2 cellular contexts compared by ENCODE assay signal in the genomic region with DNA sequence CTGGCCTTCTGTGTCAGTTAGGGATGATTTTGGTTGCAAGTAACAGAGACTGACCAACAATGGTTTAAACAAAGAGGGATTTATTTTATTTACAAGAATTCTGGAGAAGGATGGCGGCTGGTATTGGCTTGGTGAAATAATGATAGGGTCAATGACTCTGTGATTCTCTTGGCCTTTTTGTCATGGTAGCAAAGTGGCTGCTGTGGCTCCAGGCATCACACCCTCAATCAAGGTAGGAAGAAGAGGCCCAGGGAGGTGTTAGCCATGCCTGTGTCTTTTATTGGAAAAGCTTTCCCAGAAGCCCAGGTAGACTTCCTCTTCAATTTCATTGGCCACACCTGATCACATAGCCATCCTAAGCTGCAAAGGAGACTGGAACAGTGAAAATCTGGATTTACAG.
TF ChIP-seq lines count a peak whose summit lies in the region.

No MANE protein-coding gene starts in this region.

TF ChIP-seq in HCT116, 20 proteins besides CTCF, POLR2A, EP300 and RAD21:
- TF ChIP-seq, protein P1, sequence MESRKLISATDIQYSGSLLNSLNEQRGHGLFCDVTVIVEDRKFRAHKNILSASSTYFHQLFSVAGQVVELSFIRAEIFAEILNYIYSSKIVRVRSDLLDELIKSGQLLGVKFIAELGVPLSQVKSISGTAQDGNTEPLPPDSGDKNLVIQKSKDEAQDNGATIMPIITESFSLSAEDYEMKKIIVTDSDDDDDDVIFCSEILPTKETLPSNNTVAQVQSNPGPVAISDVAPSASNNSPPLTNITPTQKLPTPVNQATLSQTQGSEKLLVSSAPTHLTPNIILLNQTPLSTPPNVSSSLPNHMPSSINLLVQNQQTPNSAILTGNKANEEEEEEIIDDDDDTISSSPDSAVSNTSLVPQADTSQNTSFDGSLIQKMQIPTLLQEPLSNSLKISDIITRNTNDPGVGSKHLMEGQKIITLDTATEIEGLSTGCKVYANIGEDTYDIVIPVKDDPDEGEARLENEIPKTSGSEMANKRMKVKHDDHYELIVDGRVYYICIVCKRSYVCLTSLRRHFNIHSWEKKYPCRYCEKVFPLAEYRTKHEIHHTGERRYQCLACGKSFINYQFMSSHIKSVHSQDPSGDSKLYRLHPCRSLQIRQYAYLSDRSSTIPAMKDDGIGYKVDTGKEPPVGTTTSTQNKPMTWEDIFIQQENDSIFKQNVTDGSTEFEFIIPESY (IDR thresholded peaks at IDR 0.05; ENCODE audit: extremely low read depth, insufficient replicate concordance, low read length), result no peak
- no peak for TF ChIP-seq JUND (IDR thresholded peaks at IDR 0.05)
- no peak for TF ChIP-seq POLR2AphosphoS5 (IDR thresholded peaks at IDR 0.05; ENCODE audit: low read depth, low read length)
- TF ChIP-seq, protein P2, sequence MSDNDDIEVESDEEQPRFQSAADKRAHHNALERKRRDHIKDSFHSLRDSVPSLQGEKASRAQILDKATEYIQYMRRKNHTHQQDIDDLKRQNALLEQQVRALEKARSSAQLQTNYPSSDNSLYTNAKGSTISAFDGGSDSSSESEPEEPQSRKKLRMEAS (IDR thresholded peaks at IDR 0.05), result no peak

TF ChIP-seq in endothelial cell of umbilical vein, 7 proteins besides CTCF, POLR2A, EP300 and RAD21:
- no peak for TF ChIP-seq GATA2 (IDR thresholded peaks at IDR 0.05; ENCODE audit: insufficient read depth, insufficient read length, low read depth, low read length)
- no peak for TF ChIP-seq FOS (IDR thresholded peaks at IDR 0.05; ENCODE audit: borderline replicate concordance, insufficient read depth, low read length)
- TF ChIP-seq, protein P2 (IDR thresholded peaks at IDR 0.05; ENCODE audit: insufficient read depth, insufficient read length), result no peak
- TF ChIP-seq EZH2 (IDR thresholded peaks at IDR 0.05; ENCODE audit: borderline replicate concordance, low read depth, low read length, severe bottlenecking), result no peak
- TF ChIP-seq MYC (IDR thresholded peaks at IDR 0.05; ENCODE audit: low read depth, low read length), result no peak
- TF ChIP-seq JUN (IDR thresholded peaks at IDR 0.05; ENCODE audit: borderline replicate concordance, insufficient read depth, insufficient read length, low read depth), result no peak
- TF ChIP-seq POLR2AphosphoS5 (IDR thresholded peaks at IDR 0.05; ENCODE audit: insufficient read depth, low read depth, low read length), result no peak
